In the genomic region with DNA sequence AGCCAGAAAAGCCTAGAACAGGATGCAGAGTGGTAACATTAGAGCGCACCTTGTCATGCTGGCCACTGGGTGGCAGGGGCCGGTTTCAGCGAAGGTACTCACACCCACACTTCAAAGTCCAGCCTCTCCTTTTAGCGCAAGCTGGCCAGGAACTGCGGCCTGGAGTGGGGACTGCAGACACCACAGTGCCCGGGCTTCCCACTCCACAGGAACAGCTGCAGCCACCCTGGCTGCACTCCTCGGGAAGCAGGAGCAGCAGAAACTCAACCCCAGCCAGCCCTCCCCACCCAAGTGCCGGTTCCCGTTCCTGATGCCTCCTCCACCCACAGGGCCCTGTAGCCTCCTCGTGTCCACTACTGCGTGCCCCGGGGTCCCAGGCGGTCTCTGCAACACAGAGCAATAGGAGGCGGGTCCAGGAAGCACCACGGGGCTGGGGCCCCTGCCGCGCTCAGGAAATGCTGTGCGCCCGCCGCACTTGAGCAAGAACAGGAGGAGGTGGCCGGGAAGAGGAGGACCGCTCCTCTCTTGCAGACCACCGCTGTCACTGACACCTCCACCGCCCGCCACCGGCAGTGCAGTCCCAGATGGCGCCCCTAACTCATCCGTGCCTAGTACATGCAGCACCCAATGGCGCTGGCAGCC, we compare ENCODE assay signal across 7 cellular contexts. TPM values are rescaled to one million over a fixed set of nuclear protein-coding genes. Genes with fewer than 3 reads are reported as not detected.
DNase-seq lines count a peak whose midpoint lies in the region; ATAC-seq and TF ChIP-seq lines count a peak whose summit lies in the region.

No MANE protein-coding gene starts in this region.

- ATAC-seq in Panc1 (peak; percentile 73), thoracic aorta (ENCODE audit: insufficient number of reproducible peaks, low FRiP score, low read depth) (no peak), GM21367 (IDR thresholded peaks at IDR 0.05; ENCODE audit: unreplicated experiment) (no peak)

- peaks cover 45% of the 10 kb centered on the region for H3K27me3 ChIP-seq in HUES6 (ENCODE audit: control insufficient read depth, insufficient read depth, low read length)
- no peaks in the 10 kb centered on the region for H3K27me3 ChIP-seq in Panc1 (ENCODE audit: control insufficient read depth, insufficient read depth, low read length)
- no peaks in the 10 kb centered on the region for H3K27me3 ChIP-seq in thoracic aorta (replicated peaks; ENCODE audit: insufficient read depth)

- TF ChIP-seq CTCF in Panc1 (IDR thresholded peaks at IDR 0.05): peak; percentile 76
- TF ChIP-seq CTCF in thoracic aorta (IDR thresholded peaks at IDR 0.05): peak; percentile 29

- POLR2A ChIA-PET in Panc1 (lab: Charles Lee): no interaction called here

- H3K4me3 ChIP-seq in HUES6 (ENCODE audit: low read depth, low read length): peak overlapping the region; percentile 60; the same call in 1 of the 2 replicates
- peak overlapping the region; percentile 20 to 42 for H3K4me3 ChIP-seq in Panc1 (ENCODE audit: low read depth in 2 of 2, low read length in 2 of 2)
- peak overlapping the region; percentile 47 for H3K4me3 ChIP-seq in thoracic aorta

- no peak overlapping the region for H3K27ac ChIP-seq in HUES6 (ENCODE audit: low read depth, low read length)
- no peak overlapping the region for H3K27ac ChIP-seq in Panc1 (ENCODE audit: low read length)
- no peak overlapping the region for H3K27ac ChIP-seq in thoracic aorta

- H3K9me3 ChIP-seq in HUES6 (ENCODE audit: control insufficient read depth, insufficient read depth, low read depth, low read length) (no peaks in the 10 kb centered on the region), Panc1 (ENCODE audit: control insufficient read depth, insufficient read depth, low read depth, low read length) (no peaks in the 10 kb centered on the region), thoracic aorta (no peaks in the 10 kb centered on the region)

- H3K36me3 ChIP-seq in HUES6 (ENCODE audit: control insufficient read depth, insufficient read depth, low read length) (no peaks in the 10 kb centered on the region), Panc1 (ENCODE audit: control insufficient read depth, insufficient read depth, low read length) (no peaks in the 10 kb centered on the region; the same call in 1 of the 2 replicates), thoracic aorta (no peaks in the 10 kb centered on the region)

- in situ Hi-C loops in Panc1 (cut with HindIII; ENCODE audit: low pct_unique_long_range_greater_than_20kb, low sequenced_read_pairs) (no loop called here), T47D (cut with HindIII; ENCODE audit: low pct_unique_long_range_greater_than_20kb, low sequenced_read_pairs) (no loop called here)

- CTCF ChIA-PET in Panc1 (lab: Charles Lee): interaction anchor here (0.6 kb wide), 1 partner anchor 89 kb away, joined by 3 read pairs; no protein-coding TSS in a partner anchor

- peak; percentile 58 for DNase-seq in DMS153 treated with DMSO at 0.1 percent for 48 hours (lab: John Stamatoyannopoulos, UW; ENCODE audit: unreplicated experiment)
- DNase-seq in Panc1 (ENCODE audit: low read depth, low spot score): no peak
- peak; percentile 77 to 78 for DNase-seq in T47D (ENCODE audit: low read depth in 1 of 2, low spot score in 1 of 2)
- DNase-seq in islet precursor cell: peak; percentile 86
- no peak for DNase-seq in thoracic aorta (ENCODE audit: low spot score)

- intact Hi-C loops in Panc1 (cut with micrococcal nuclease; ENCODE audit: unreplicated experiment): no loop called here

- BruUV-seq in Panc1 (replicated peaks; lab: Mats Ljungman, UMichigan): no TSS peak

- peak overlapping the region; percentile 9 for H3K9ac ChIP-seq in HUES6 (ENCODE audit: low read length)

- H3K4me1 ChIP-seq in HUES6 (ENCODE audit: control insufficient read depth, insufficient read depth, low read length) (peaks cover 13% of the 10 kb centered on the region), Panc1 (ENCODE audit: control insufficient read depth, insufficient read depth, low read length) (no peaks in the 10 kb centered on the region), thoracic aorta (ENCODE audit: control insufficient read depth in 1 of 2, low read depth in 2 of 2) (no peaks in the 10 kb centered on the region)

RNA-seq across cellular contexts. Expression of gene RFPL2, which starts 2.2 kb away (rescaled TPM):
- total RNA-seq in Panc1 (2021; ENCODE audit: unreplicated experiment): not detected
- not detected for polyA plus RNA-seq in Panc1 (2012; ENCODE audit: insufficient read length)
- not detected for total RNA-seq in thoracic aorta

RNA-seq across cellular contexts. Expression of gene C22orf42, which starts 43.6 kb away (rescaled TPM):
- total RNA-seq in Panc1 (2021; ENCODE audit: unreplicated experiment) (not detected), thoracic aorta (not detected)
- not detected for polyA plus RNA-seq in Panc1 (2012; ENCODE audit: insufficient read length)

RNA-seq across cellular contexts. Expression of gene SLC5A4, which starts 52.5 kb away (rescaled TPM):
- total RNA-seq in Panc1 (2021; ENCODE audit: unreplicated experiment) (not detected), thoracic aorta (1 to 10 TPM in 1 of 2 donors, under 1 TPM in 1; 0.49 to 1.2 TPM)
- polyA plus RNA-seq in Panc1 (2012; ENCODE audit: insufficient read length): not detected

Comparison
In these comparisons a context has a peak if more than half of its experiments do, and no peak if none do; other contexts are left out.
1. DNase-seq: peak in DMS153 treated with DMSO at 0.1 percent for 48 hours (single experiment), T47D (2 of 2) and islet precursor cell (single experiment); none in Panc1 (single experiment) and thoracic aorta (single experiment).
2. Peak in every context shown above with its lines, with median percentiles within 50 percentile points of each other: H3K4me3 ChIP-seq.